Comparison of ENCODE assay signal across 10 cellular contexts in genomic region chr10:93670372-93670771, GRCh38. TPM values are rescaled to one million over a fixed set of nuclear protein-coding genes. Genes with fewer than 3 reads are reported as not detected.
"Had no signal": no experiment of that assay in that cellular context is flagged by ENCODE, and none has a peak within 500 bp of the region (broad histone marks: within the 10 kb centered on the region; RNA-seq: fewer than 3 reads in every experiment).

No MANE protein-coding gene starts in this region.

- FAIRE-seq: H1, K562 had no signal

- H3K4me3 ChIP-seq: GM23338, HAP-1, K562 had no signal

- ATAC-seq: GM23338, HCT116, K562 had no signal

- H3K9me3 ChIP-seq: HAP-1 had no signal

- DNase-seq: H7, HFFc6, IMR-90 had no signal

- H3K27ac ChIP-seq: HL-60 had no signal

RNA-seq across cellular contexts. Expression of gene PDE6C, which starts 58.0 kb away (rescaled TPM):
- total RNA-seq: GM23338, H1, H7, HFFc6, HT1080, IMR-90, K562 had no signal
- polyA plus RNA-seq: H1, IMR-90, K562 had no signal
